In the genomic region with DNA sequence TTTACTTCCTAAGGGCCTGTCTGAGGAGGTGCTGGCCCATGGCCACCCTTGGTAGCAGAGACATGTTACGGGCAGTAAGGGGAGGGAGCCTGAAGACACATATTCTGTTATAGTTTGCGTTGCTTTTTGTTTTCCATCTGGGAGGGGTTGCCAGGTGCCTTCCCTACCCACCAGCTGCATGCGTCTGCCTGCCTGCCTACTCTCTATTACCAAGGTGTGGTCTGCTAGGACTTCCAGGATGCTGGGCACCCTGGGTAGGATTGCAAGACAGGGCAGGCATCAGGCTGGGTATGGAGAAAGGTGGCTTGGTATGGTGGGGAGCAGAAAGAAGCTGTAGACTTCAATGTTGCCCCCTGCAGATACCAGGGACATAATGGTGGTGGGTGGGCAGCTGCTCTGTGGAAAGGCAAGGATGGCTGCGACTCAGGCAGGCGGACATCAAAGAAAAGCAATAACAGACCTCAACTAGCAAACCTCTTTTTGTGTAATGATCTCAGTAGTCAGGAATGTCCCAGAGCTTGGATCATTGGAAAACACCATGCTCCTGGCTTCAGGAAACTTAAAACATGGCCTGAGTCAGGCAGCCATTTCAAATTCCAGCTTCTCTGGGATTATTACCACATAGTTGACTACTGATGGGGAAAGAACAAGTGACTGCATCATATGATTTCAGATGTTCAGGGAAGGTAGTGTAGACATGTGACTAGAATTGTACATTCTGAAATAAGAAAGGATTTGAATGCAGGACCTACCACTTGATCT, we compare ENCODE assay signal across 15 cellular contexts.
DNase-seq lines count a peak whose midpoint lies in the region; ATAC-seq, FAIRE-seq and TF ChIP-seq lines count a peak whose summit lies in the region.
"Had no signal": no experiment of that assay in that cellular context is flagged by ENCODE, and none has a peak within 500 bp of the region (broad histone marks: within the 10 kb centered on the region; RNA-seq: fewer than 3 reads in every experiment).

No MANE protein-coding gene starts in this region.

- no peak overlapping the region for H3K27ac ChIP-seq in pancreas
- H3K27ac ChIP-seq: left ventricle myocardium inferior had no signal

- no peaks in the 10 kb centered on the region for H3K4me1 ChIP-seq in pancreas
- H3K4me1 ChIP-seq: left ventricle myocardium inferior had no signal

- no peaks in the 10 kb centered on the region for H3K9me3 Mint-ChIP-seq in HFFc6
- H3K9me3 Mint-ChIP-seq: activated B cell treated with CpG ODN at 0.5 μM for 24 hours had no signal

- no peak for ATAC-seq in pancreas
- ATAC-seq: Right ventricle myocardium inferior had no signal

- WGBS in pancreas, 2 donors = 61 to 73% methylated on average over 5 of the region's 5 CpGs

- no peak overlapping the region for H3K4me3 Mint-ChIP-seq in HFFc6
- H3K4me3 Mint-ChIP-seq: activated B cell treated with CpG ODN at 0.5 μM for 24 hours; stimulated activated naive CD8-positive, alpha-beta T cell treated with anti-CD3 and anti-CD28 coated beads, Interleukin-15, Interleukin-2, amounts not matched to agents 100 ng/mL and 50 ng/mL, for 24 hours had no signal

- no peaks in the 10 kb centered on the region for H3K9me3 ChIP-seq in pancreas
- H3K9me3 ChIP-seq: left ventricle myocardium inferior had no signal

- DNase-seq in HFFc6 (peak; percentile 35), astrocyte of the hippocampus (ENCODE audit: low read depth, low spot score) (peak; percentile 92), iPS-NIHi7 (ENCODE audit: extremely low spot score) (peak; percentile 22), urothelium cell line (ENCODE audit: low spot score) (peak; percentile 68), pancreas (no peak), NCI-H2029 treated with DMSO at 0.1 percent for 48 hours (lab: John Stamatoyannopoulos, UW) (no peak), activated gamma-delta T cell treated with Interleukin-2 at 50 U/mL for 16 hours (no peak)
- DNase-seq: activated B cell treated with CpG ODN at 0.5 μM for 24 hours; activated T-cell treated with anti-CD3 and anti-CD28 coated beads, Interleukin-2, amount 50 U/mL, for 1 hour; aorta; left ventricle myocardium inferior; NCI-H2227 treated with DMSO at 0.1 percent for 48 hours; stimulated activated CD4-positive, alpha-beta T cell treated with anti-CD3 and anti-CD28 coated beads, Interleukin-4, amount 100 ng/mL, for 4 hours had no signal

- H3K27me3 ChIP-seq in pancreas = no peaks in the 10 kb centered on the region

- no peak for TF ChIP-seq CTCF in HFFc6 (IDR thresholded peaks at IDR 0.05)
- TF ChIP-seq CTCF in pancreas (IDR thresholded peaks at IDR 0.05) = no peak

- no peaks in the 10 kb centered on the region for H3K36me3 Mint-ChIP-seq in HFFc6 (ENCODE audit: low read depth)

- H3K27ac Mint-ChIP-seq in HFFc6 = no peak overlapping the region
- H3K27ac Mint-ChIP-seq: activated B cell treated with CpG ODN at 0.5 μM for 24 hours; stimulated activated naive CD8-positive, alpha-beta T cell treated with anti-CD3 and anti-CD28 coated beads, Interleukin-15, Interleukin-2, amounts not matched to agents 100 ng/mL and 50 ng/mL, for 24 hours had no signal

- peaks cover 12% of the 10 kb centered on the region for H3K27me3 Mint-ChIP-seq in HFFc6 (ENCODE audit: insufficient read depth)

- H3K4me1 Mint-ChIP-seq in HFFc6 (ENCODE audit: low read depth) = peaks cover 9% of the 10 kb centered on the region
- H3K4me1 Mint-ChIP-seq: activated B cell treated with CpG ODN at 0.5 μM for 24 hours had no signal

- intact Hi-C loops in pancreas (cut with DNase I) = no loop called here

- no peaks in the 10 kb centered on the region for H3K36me3 ChIP-seq in pancreas
- H3K36me3 ChIP-seq: left ventricle myocardium inferior had no signal

- H3K4me3 ChIP-seq in pancreas = no peak overlapping the region
- H3K4me3 ChIP-seq: left ventricle myocardium inferior had no signal

- FAIRE-seq in urothelium cell line (lab: Jason Lieb, UNC) (peak; percentile 84), pancreas (lab: Jason Lieb, UNC) (no peak)

Comparison
In these comparisons a context has a peak if more than half of its experiments do, and no peak if none do; other contexts are left out.
1. DNase-seq: peak in HFFc6 (single experiment), astrocyte of the hippocampus (single experiment), iPS-NIHi7 (single experiment) and urothelium cell line (single experiment); none in pancreas (0 of 6), NCI-H2029 treated with DMSO at 0.1 percent for 48 hours (single experiment) and activated gamma-delta T cell treated with Interleukin-2 at 50 U/mL for 16 hours (single experiment).